ENCODE assay signal across 12 cellular contexts in genomic region chr22:49968313-49968830, GRCh38. TPM values are rescaled to one million over a fixed set of nuclear protein-coding genes. Genes with fewer than 3 reads are reported as not detected.
DNase-seq lines count a peak whose midpoint lies in the region; ATAC-seq and TF ChIP-seq lines count a peak whose summit lies in the region.
"Had no signal": no experiment of that assay in that cellular context is flagged by ENCODE, and none has a peak within 500 bp of the region (broad histone marks: within the 10 kb centered on the region; RNA-seq: fewer than 3 reads in every experiment).

No MANE protein-coding gene starts in this region.

- peaks cover 0 to 7% (median 3%) of the 10 kb centered on the region in 4 donors for H3K36me3 ChIP-seq in liver (ENCODE audit: control insufficient read depth in 4 of 4, insufficient read depth in 3 of 4, low read depth in 1 of 4, low read length in 3 of 4)

- no peak overlapping the region for H3K4me3 Mint-ChIP-seq in activated CD4-positive, alpha-beta T cell treated with anti-CD3 and anti-CD28 coated beads, Interleukin-2, amount 10 ng/mL, durations not matched to agents 7 days and 5 days

- H3K27me3 ChIP-seq in liver (ENCODE audit: control insufficient read depth in 4 of 4, insufficient read depth in 4 of 4, low read length in 3 of 4), result no peaks in the 10 kb centered on the region

- H3K27ac Mint-ChIP-seq in activated CD4-positive, alpha-beta T cell treated with anti-CD3 and anti-CD28 coated beads, Interleukin-2, amount 10 ng/mL, durations not matched to agents 7 days and 5 days, result no peak overlapping the region

- CTCF ChIA-PET in activated CD4-positive, alpha-beta T cell treated with anti-CD3 and anti-CD28 coated beads, Interleukin-2, amount 10 ng/mL, durations not matched to agents 7 days and 5 days (lab: Charles Lee), result interaction anchor here (0.8 to 1.5 kb wide), 2 partner anchors 62 to 112 kb away, joined by 3 to 5 read pairs; no protein-coding TSS in a partner anchor

- TF ChIP-seq RAD21 in liver (IDR thresholded peaks at IDR 0.05), result no peak

- no peak for ATAC-seq in GM21786 (IDR thresholded peaks at IDR 0.05; ENCODE audit: unreplicated experiment)
- ATAC-seq: activated CD4-positive, CD25-positive, alpha-beta regulatory T cell treated with anti-CD3 and anti-CD28 coated beads, Interleukin-2, amount 50 U/mL, for 24 hours; naive thymus-derived CD4-positive, alpha-beta T cell had no signal

- peaks cover 27% of the 10 kb centered on the region for H3K4me1 Mint-ChIP-seq in activated CD4-positive, alpha-beta T cell treated with anti-CD3 and anti-CD28 coated beads, Interleukin-2, amount 10 ng/mL, durations not matched to agents 7 days and 5 days

- whole genome bisulfite sequencing in liver, result 79% methylated on average over 11 of the region's 11 CpGs

- H3K4me1 ChIP-seq in liver (ENCODE audit: control insufficient read depth in 4 of 4, insufficient read depth in 4 of 4, low read length in 3 of 4), result peaks cover 43 to 80% (median 61%) of the 10 kb centered on the region in 4 donors

- no peaks in the 10 kb centered on the region for H3K9me3 Mint-ChIP-seq in activated CD4-positive, alpha-beta T cell treated with anti-CD3 and anti-CD28 coated beads, Interleukin-2, amount 10 ng/mL, durations not matched to agents 7 days and 5 days
- H3K9me3 Mint-ChIP-seq: central memory CD8-positive, alpha-beta T cell had no signal

- H3K36me3 Mint-ChIP-seq in activated CD4-positive, alpha-beta T cell treated with anti-CD3 and anti-CD28 coated beads, Interleukin-2, amount 10 ng/mL, durations not matched to agents 7 days and 5 days (ENCODE audit: low read depth), result peaks cover 13% of the 10 kb centered on the region

- H3K27ac ChIP-seq in angular gyrus (ENCODE audit: low read depth, low read length), result peak overlapping the region; percentile 89
- H3K27ac ChIP-seq in liver (ENCODE audit: low read depth in 1 of 2, low read length in 2 of 2), result peak overlapping the region; percentile 95 to 99
- peak overlapping the region; percentile 93 for H3K27ac ChIP-seq in substantia nigra (ENCODE audit: low read depth, low read length, poor library complexity, severe bottlenecking)

- peak overlapping the region; percentile 1 to 21 (median 2) for H3K4me3 ChIP-seq in liver (ENCODE audit: low read depth in 1 of 3, low read length in 3 of 3)

- no peaks in the 10 kb centered on the region for H3K27me3 Mint-ChIP-seq in activated CD4-positive, alpha-beta T cell treated with anti-CD3 and anti-CD28 coated beads, Interleukin-2, amount 10 ng/mL, durations not matched to agents 7 days and 5 days
- H3K27me3 Mint-ChIP-seq: central memory CD8-positive, alpha-beta T cell; naive thymus-derived CD4-positive, alpha-beta T cell had no signal

- POLR2A ChIA-PET in activated CD4-positive, alpha-beta T cell treated with anti-CD3 and anti-CD28 coated beads, Interleukin-2, amount 10 ng/mL, durations not matched to agents 7 days and 5 days (lab: Charles Lee), result no interaction called here

- H3K9ac ChIP-seq in liver (ENCODE audit: low read depth in 1 of 2, low read length in 2 of 2), result peak overlapping the region; percentile 24 to 68

- no peak for TF ChIP-seq CTCF in liver (IDR thresholded peaks at IDR 0.05; ENCODE audit: low read depth, low read length, missing input control)

- DNase-seq in activated CD4-positive, alpha-beta T cell treated with anti-CD3 and anti-CD28 coated beads for 48 hours, result peak; percentile 23
- no peak for DNase-seq in activated CD4-positive, alpha-beta T cell treated with anti-CD3 and anti-CD28 coated beads, Interleukin-2, amount 10 ng/mL, durations not matched to agents 7 days and 5 days
- DNase-seq in substantia nigra (lab: John Stamatoyannopoulos, UW) (peak in 4 of 49 donors; percentile 20 to 48 (median 42)), NCI-H2227 treated with DMSO at 0.1 percent for 48 hours (lab: John Stamatoyannopoulos, UW) (no peak), NCI-H446 (lab: John Stamatoyannopoulos, UW) (no peak)
- DNase-seq: ACHN had no signal

- no peaks in the 10 kb centered on the region for H3K9me3 ChIP-seq in liver (ENCODE audit: control insufficient read depth in 4 of 4, low read length in 3 of 4)

TF ChIP-seq in liver, 16 proteins besides CTCF, POLR2A, EP300 and RAD21:
- TF ChIP-seq GABPA (IDR thresholded peaks at IDR 0.05 in 1 of 2, conservative IDR thresholded peaks at IDR 0.05 in 1 of 2) (no peak), FOXA2 (IDR thresholded peaks at IDR 0.05) (no peak), MAX (IDR thresholded peaks at IDR 0.05) (no peak), RXRA (IDR thresholded peaks at IDR 0.05) (no peak), JUND (IDR thresholded peaks at IDR 0.05) (no peak), HNF4A (conservative IDR thresholded peaks at IDR 0.05) (no peak), EGR1 (IDR thresholded peaks at IDR 0.05; ENCODE audit: low read depth in 2 of 2) (no peak), ATF3 (IDR thresholded peaks at IDR 0.05) (no peak), SP1 (IDR thresholded peaks at IDR 0.05) (no peak), NR2F2 (IDR thresholded peaks at IDR 0.05) (no peak), REST (IDR thresholded peaks at IDR 0.05) (no peak)

RNA-seq across cellular contexts. Expression of gene PIM3, which starts 7.8 kb away (rescaled TPM):
- 10 to 100 TPM; 39.7 to 44.7 TPM for total RNA-seq in activated CD4-positive, alpha-beta T cell treated with anti-CD3 and anti-CD28 coated beads, Interleukin-2, amount 10 ng/mL, durations not matched to agents 7 days and 5 days
- 10 to 100 TPM; 14.5 to 33.8 TPM for total RNA-seq in liver
- polyA plus RNA-seq in liver, result 10 to 100 TPM; 22.3 to 44.0 TPM

RNA-seq across cellular contexts. Expression of gene IL17REL, which starts 44.2 kb away (rescaled TPM):
- total RNA-seq in activated CD4-positive, alpha-beta T cell treated with anti-CD3 and anti-CD28 coated beads, Interleukin-2, amount 10 ng/mL, durations not matched to agents 7 days and 5 days, result not detected
- total RNA-seq in liver, result under 1 TPM in 1 of 2 donors, not detected in 1; under 0.01 TPM
- polyA plus RNA-seq in liver, result not detected
- total RNA-seq: naive thymus-derived CD4-positive, alpha-beta T cell had no signal
- polyA plus RNA-seq: naive thymus-derived CD4-positive, alpha-beta T cell had no signal

RNA-seq across cellular contexts. Expression of gene CRELD2, which starts 49.9 kb away (rescaled TPM):
- 10 to 100 TPM; 42.4 to 47.9 TPM for total RNA-seq in activated CD4-positive, alpha-beta T cell treated with anti-CD3 and anti-CD28 coated beads, Interleukin-2, amount 10 ng/mL, durations not matched to agents 7 days and 5 days
- 10 to 100 TPM; 17.2 to 98.1 TPM for total RNA-seq in liver
- polyA plus RNA-seq in liver, result 10 to 100 TPM; 34.2 to 80.0 TPM

RNA-seq across cellular contexts. Expression of gene ALG12, which starts 50.1 kb away (rescaled TPM):
- 10 to 100 TPM; 21.4 to 28.5 TPM for total RNA-seq in activated CD4-positive, alpha-beta T cell treated with anti-CD3 and anti-CD28 coated beads, Interleukin-2, amount 10 ng/mL, durations not matched to agents 7 days and 5 days
- total RNA-seq in liver, result 10 to 100 TPM; 10.4 to 20.2 TPM
- polyA plus RNA-seq in liver, result 10 to 100 TPM; 12.5 to 15.6 TPM
